In the genomic region with DNA sequence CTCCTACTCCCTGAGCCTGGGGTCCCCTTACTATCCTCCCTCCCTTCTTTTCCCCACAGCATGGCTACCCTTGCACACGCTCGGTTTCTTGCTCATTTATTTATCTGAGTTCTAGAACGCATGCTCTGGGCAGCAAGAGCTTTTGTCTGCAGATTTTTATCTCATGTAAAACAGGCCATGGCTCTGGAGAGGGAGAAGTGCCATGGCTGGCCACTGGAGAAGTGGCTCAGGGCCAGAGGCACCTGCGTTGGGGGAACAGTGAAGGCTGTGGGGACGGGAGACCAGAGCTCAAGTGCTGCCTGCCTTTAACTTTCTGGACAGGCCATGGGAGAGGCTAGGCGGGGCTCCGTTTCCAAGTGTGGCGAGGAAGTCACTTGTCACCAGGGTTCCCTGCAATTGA, we compare ENCODE assay signal across 1 cellular context.
TF ChIP-seq lines count a peak whose summit lies in the region.

No MANE protein-coding gene starts in this region.

TF ChIP-seq in SK-N-SH, 30 proteins besides CTCF, POLR2A, EP300 and RAD21 (continued from another document):
- no peak for TF ChIP-seq PBX3 (IDR thresholded peaks at IDR 0.05)
TF ChIP-seq in SK-N-SH: peak in this region for 6.
